ENCODE assay signal across 8 cellular contexts in the genomic region with DNA sequence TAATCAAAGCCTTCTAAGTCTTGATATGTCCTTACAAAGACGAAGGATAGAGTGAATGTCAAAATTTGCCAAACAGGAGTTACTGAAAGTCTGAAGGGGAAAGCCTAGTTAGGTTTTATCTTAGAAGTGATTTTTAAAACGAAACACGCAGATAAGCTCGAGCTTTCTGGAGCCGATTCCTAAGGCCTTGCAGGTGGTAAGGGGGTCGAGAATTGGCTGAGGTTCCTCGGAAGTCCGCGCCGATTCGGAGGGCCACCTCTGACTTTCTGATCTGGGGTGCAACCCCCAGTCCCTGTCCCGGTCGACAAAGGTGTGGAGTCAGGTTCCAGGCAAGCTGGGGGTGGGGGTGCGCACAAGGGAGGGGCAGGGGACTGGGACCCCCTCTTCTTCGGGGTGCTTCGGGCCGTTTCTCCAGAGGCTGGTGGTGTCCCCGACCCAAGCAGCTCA.
DNase-seq lines count a peak whose midpoint lies in the region; ATAC-seq and TF ChIP-seq lines count a peak whose summit lies in the region.

No MANE protein-coding gene starts in this region.

- ATAC-seq in GM18502 (IDR thresholded peaks at IDR 0.05; ENCODE audit: poor library complexity, unreplicated experiment) = peak; percentile 0
- ATAC-seq in HG02852 (IDR thresholded peaks at IDR 0.05; ENCODE audit: unreplicated experiment) = peak; percentile 1
- ATAC-seq in GM19328 (IDR thresholded peaks at IDR 0.05; ENCODE audit: unreplicated experiment) = no peak

- DNase-seq in fibroblast of mammary gland (ENCODE audit: low read depth) (no peak), COLO829 (ENCODE audit: low spot score) (no peak), MV-4-11 (lab: John Stamatoyannopoulos, UW) (no peak)

- H3K27ac ChIP-seq in rectal smooth muscle tissue (ENCODE audit: low read depth, low read length) = peak overlapping the region; percentile 91

- H3K36me3 ChIP-seq in rectal smooth muscle tissue (ENCODE audit: control insufficient read depth, insufficient read depth, low read length) = no peaks in the 10 kb centered on the region

- H3K27me3 ChIP-seq in rectal smooth muscle tissue (ENCODE audit: control insufficient read depth, insufficient read depth, low read length) = no peaks in the 10 kb centered on the region

- H3K4me3 ChIP-seq in WI38 (ENCODE audit: low read depth, low read length) = peak overlapping the region; percentile 76
- H3K4me3 ChIP-seq in fibroblast of mammary gland (ENCODE audit: control insufficient read depth, low read depth, low read length) = peak overlapping the region; percentile 78
- H3K4me3 ChIP-seq in rectal smooth muscle tissue (ENCODE audit: low read length) = peak overlapping the region; percentile 85

- peak overlapping the region; percentile 32 for H3K9ac ChIP-seq in rectal smooth muscle tissue (ENCODE audit: low read length)

- H3K4me1 ChIP-seq in rectal smooth muscle tissue (ENCODE audit: control insufficient read depth, insufficient read depth, low read length) = peaks cover 13% of the 10 kb centered on the region

- TF ChIP-seq CTCF in WI38 (IDR thresholded peaks at IDR 0.05; ENCODE audit: low read depth, low read length) = no peak
- no peak for TF ChIP-seq CTCF in fibroblast of mammary gland (conservative IDR thresholded peaks at IDR 0.05; ENCODE audit: control insufficient read depth, insufficient read depth, low read depth, low read length)
